10 cellular contexts compared by ENCODE assay signal in genomic region chr19:3985643-3986259, GRCh38. TPM values are rescaled to one million over a fixed set of nuclear protein-coding genes. Genes with fewer than 3 reads are reported as not detected.
DNase-seq lines count a peak whose midpoint lies in the region; ATAC-seq and TF ChIP-seq lines count a peak whose summit lies in the region.
"Had no signal": no experiment of that assay in that cellular context is flagged by ENCODE, and none has a peak within 500 bp of the region (broad histone marks: within the 10 kb centered on the region; RNA-seq: fewer than 3 reads in every experiment).

No MANE protein-coding gene starts in this region.

- H3K4me1 Mint-ChIP-seq in T-helper 17 cell: peaks cover 27% of the 10 kb centered on the region

- H3K27ac ChIP-seq in left ventricle myocardium inferior (replicated peaks) (peak overlapping the region; percentile 93), smooth muscle cell (ENCODE audit: low read depth) (no peak overlapping the region)

- H3K9me3 ChIP-seq in T-helper 17 cell (ENCODE audit: control insufficient read depth, low read length, poor library complexity, severe bottlenecking): peaks cover 2% of the 10 kb centered on the region
- no peaks in the 10 kb centered on the region for H3K9me3 ChIP-seq in left ventricle myocardium inferior (replicated peaks)
- no peaks in the 10 kb centered on the region for H3K9me3 ChIP-seq in smooth muscle cell (replicated peaks; ENCODE audit: low read depth)

- H3K4me3 Mint-ChIP-seq in T-helper 17 cell: peak overlapping the region; percentile 95

- no peaks in the 10 kb centered on the region for H3K27me3 Mint-ChIP-seq in T-helper 17 cell

- WGBS in smooth muscle cell (ENCODE audit: low lambda C conversion rate): 15% methylated on average over 19 of the region's 19 CpGs

- DNase-seq in NCI-H1694 treated with DMSO at 0.1 percent for 48 hours (lab: John Stamatoyannopoulos, UW) (peak; percentile 55), NCI-H1694 (lab: John Stamatoyannopoulos, UW) (no peak), T-helper 17 cell (no peak), left ventricle myocardium inferior (no peak), smooth muscle cell (lab: John Stamatoyannopoulos, UW; ENCODE audit: unreplicated experiment) (no peak), sciatic nerve (ENCODE audit: low spot score) (no peak), NCI-H446 (lab: John Stamatoyannopoulos, UW) (no peak), NCI-H1105 treated with DMSO at 0.1 percent for 48 hours (lab: John Stamatoyannopoulos, UW) (no peak)

- H3K36me3 Mint-ChIP-seq in T-helper 17 cell (ENCODE audit: low read depth): peaks cover 3% of the 10 kb centered on the region

- intact Hi-C loops in left ventricle myocardium inferior (cut with micrococcal nuclease) (loop anchor here (10.0 kb wide), 1 partner anchor 149 kb away; no protein-coding TSS in a partner anchor), sciatic nerve (cut with DNase I) (loop anchor here (10.0 kb wide), 1 partner anchor 219 kb away; no protein-coding TSS in a partner anchor)

- H3K4me1 ChIP-seq in left ventricle myocardium inferior: peaks cover 70% of the 10 kb centered on the region
- H3K4me1 ChIP-seq in smooth muscle cell (ENCODE audit: low read depth): peaks cover 28% of the 10 kb centered on the region

- H4K20me1 ChIP-seq in smooth muscle cell (ENCODE audit: low read depth): peaks cover 45% of the 10 kb centered on the region

- no peak overlapping the region for H3K9ac ChIP-seq in smooth muscle cell (ENCODE audit: low read depth)

- H3K4me2 ChIP-seq in smooth muscle cell: peak overlapping the region; percentile 99

- H3K27ac Mint-ChIP-seq in T-helper 17 cell: peak overlapping the region; percentile 95

- H2AFZ ChIP-seq in smooth muscle cell (ENCODE audit: low read depth): peak overlapping the region; percentile 64

- H3K4me3 ChIP-seq in left ventricle myocardium inferior (peak overlapping the region; percentile 88), smooth muscle cell (peak overlapping the region; percentile 100)

- H3K27me3 ChIP-seq in left ventricle myocardium inferior (ENCODE audit: low read depth) (no peaks in the 10 kb centered on the region), smooth muscle cell (ENCODE audit: low read depth) (no peaks in the 10 kb centered on the region)

- H3K79me2 ChIP-seq in smooth muscle cell (ENCODE audit: low read depth): peaks cover 45% of the 10 kb centered on the region

- H3F3A ChIP-seq in smooth muscle cell (ENCODE audit: low read depth): peaks cover 35% of the 10 kb centered on the region

- H3K36me3 ChIP-seq in left ventricle myocardium inferior (peaks cover 38% of the 10 kb centered on the region), smooth muscle cell (ENCODE audit: low read depth) (peaks cover 6% of the 10 kb centered on the region)

- no peak for ATAC-seq in T-helper 17 cell
- ATAC-seq in sciatic nerve: no peak

- TF ChIP-seq CTCF in left ventricle myocardium inferior (IDR thresholded peaks at IDR 0.05; ENCODE audit: borderline replicate concordance): no peak
- no peak for TF ChIP-seq CTCF in smooth muscle cell (IDR thresholded peaks at IDR 0.05; ENCODE audit: borderline replicate concordance, insufficient read depth, poor library complexity, severe bottlenecking)

RNA-seq across cellular contexts. Expression of gene EEF2, which starts 0.5 kb away (rescaled TPM):
- total RNA-seq in T-helper 17 cell (1,000 to 10,000 TPM; 2,788 to 2,859 TPM), left ventricle myocardium inferior (2,303 TPM), smooth muscle cell (870 and 903 TPM in 2 replicates), sciatic nerve (1,381 TPM)
- 365 and 474 TPM in 2 replicates for polyA plus RNA-seq in smooth muscle cell

RNA-seq across cellular contexts. Expression of gene DAPK3, which starts 14.9 kb away (rescaled TPM):
- total RNA-seq in T-helper 17 cell (10 to 100 TPM; 28.7 to 31.3 TPM), left ventricle myocardium inferior (74.6 TPM), smooth muscle cell (76.4 and 82.9 TPM in 2 replicates), sciatic nerve (69.0 TPM)
- polyA plus RNA-seq in smooth muscle cell: 113 and 120 TPM in 2 replicates

RNA-seq across cellular contexts. Expression of gene PIAS4, which starts 21.8 kb away (rescaled TPM):
- total RNA-seq in T-helper 17 cell: 10 to 100 TPM; 20.8 to 22.7 TPM
- 15.4 TPM for total RNA-seq in left ventricle myocardium inferior
- total RNA-seq in smooth muscle cell: 15.6 and 17.3 TPM in 2 replicates
- 8.1 and 14.0 TPM in 2 replicates for polyA plus RNA-seq in smooth muscle cell
- 33.4 TPM for total RNA-seq in sciatic nerve

RNA-seq across cellular contexts. Expression of gene NMRK2, which starts 52.9 kb away (rescaled TPM):
- total RNA-seq in T-helper 17 cell (not detected), left ventricle myocardium inferior (458 TPM), smooth muscle cell (not detected in 2 replicates), sciatic nerve (not detected)
- not detected in 2 replicates for polyA plus RNA-seq in smooth muscle cell
- total RNA-seq: NCI-H460, pulmonary artery endothelial cell had no signal
